Comparison of ENCODE assay signal across 3 cellular contexts in the genomic region with DNA sequence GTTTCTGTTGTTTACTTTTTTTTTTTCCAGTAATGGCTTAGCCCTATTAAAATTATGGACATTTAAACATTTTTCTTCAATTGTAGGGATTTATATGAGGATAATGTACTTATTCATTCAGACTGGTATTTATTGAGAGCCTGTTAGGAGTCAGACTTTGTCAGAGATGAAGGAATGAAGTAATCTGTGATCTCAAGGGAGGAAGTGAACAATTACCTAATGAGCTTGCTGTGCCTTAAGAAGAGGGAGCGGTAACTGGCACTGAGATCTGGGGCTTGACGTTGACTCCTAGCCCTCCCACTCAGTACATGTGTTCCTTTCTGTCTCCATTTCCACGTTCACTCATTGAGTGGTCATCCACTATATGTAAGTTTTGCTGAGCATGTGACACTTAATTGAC.
A peak's percentile ranks its signal among the peaks of the same experiment; 100 is the strongest.
TF ChIP-seq lines count a peak whose summit lies in the region.

No MANE protein-coding gene starts in this region.

TF ChIP-seq in GM12891, 5 proteins besides CTCF, POLR2A, EP300 and RAD21:
- TF ChIP-seq PAX5 (IDR thresholded peaks at IDR 0.05; ENCODE audit: insufficient read depth, low read length, severe bottlenecking) (no peak), SPI1 (IDR thresholded peaks at IDR 0.05; ENCODE audit: low read depth, low read length) (0 out of 2 replicates have a peak, but pooled peaks have one; percentile 17)

TF ChIP-seq in K562, 482 proteins besides CTCF, POLR2A, EP300 and RAD21 (continues in another document):
- TF ChIP-seq BDP1 (IDR thresholded peaks at IDR 0.05; ENCODE audit: insufficient read depth, insufficient read length) (no peak), SPI1 (IDR thresholded peaks at IDR 0.05; ENCODE audit: borderline replicate concordance, low read depth, low read length) (peak; percentile 93), ZSCAN32 (CRISPR knock-in tag; IDR thresholded peaks at IDR 0.05) (no peak), ZNF696 (CRISPR knock-in tag; conservative IDR thresholded peaks at IDR 0.05) (no peak), MTF1 (CRISPR knock-in tag; IDR thresholded peaks at IDR 0.05; ENCODE audit: borderline replicate concordance) (no peak), ZC3H4 (CRISPR knock-in tag; IDR thresholded peaks at IDR 0.05; ENCODE audit: borderline replicate concordance) (no peak), NELFE (IDR thresholded peaks at IDR 0.05; ENCODE audit: insufficient read depth, insufficient read length) (no peak), CREB1 (IDR thresholded peaks at IDR 0.05) (peak; percentile 38; the same call in 1 of the 2 replicates), CREB1 (CRISPR knock-in tag; IDR thresholded peaks at IDR 0.05) (no peak), JUND (IDR thresholded peaks at IDR 0.05; ENCODE audit: borderline replicate concordance, low read depth, low read length) (0 out of 2 replicates have a peak, but pooled peaks have one; percentile 39), JUND (tag; IDR thresholded peaks at IDR 0.05; ENCODE audit: borderline replicate concordance, low read depth, low read length) (0 out of 3 replicates have a peak, but pooled peaks have one; percentile 15), TCF7 (IDR thresholded peaks at IDR 0.05; ENCODE audit: borderline replicate concordance) (no peak), CREM (IDR thresholded peaks at IDR 0.05; ENCODE audit: low read depth) (peak; percentile 79), ETV1 (tag; conservative IDR thresholded peaks at IDR 0.05; ENCODE audit: low read depth) (peak; percentile 40)
- TF ChIP-seq, protein P1, sequence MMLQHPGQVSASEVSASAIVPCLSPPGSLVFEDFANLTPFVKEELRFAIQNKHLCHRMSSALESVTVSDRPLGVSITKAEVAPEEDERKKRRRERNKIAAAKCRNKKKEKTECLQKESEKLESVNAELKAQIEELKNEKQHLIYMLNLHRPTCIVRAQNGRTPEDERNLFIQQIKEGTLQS (IDR thresholded peaks at IDR 0.05) = 0 out of 2 replicates have a peak, but pooled peaks have one; percentile 24
- TF ChIP-seq, protein P1 (CRISPR knock-in tag; conservative IDR thresholded peaks at IDR 0.05) = no peak
- TF ChIP-seq, protein P2, sequence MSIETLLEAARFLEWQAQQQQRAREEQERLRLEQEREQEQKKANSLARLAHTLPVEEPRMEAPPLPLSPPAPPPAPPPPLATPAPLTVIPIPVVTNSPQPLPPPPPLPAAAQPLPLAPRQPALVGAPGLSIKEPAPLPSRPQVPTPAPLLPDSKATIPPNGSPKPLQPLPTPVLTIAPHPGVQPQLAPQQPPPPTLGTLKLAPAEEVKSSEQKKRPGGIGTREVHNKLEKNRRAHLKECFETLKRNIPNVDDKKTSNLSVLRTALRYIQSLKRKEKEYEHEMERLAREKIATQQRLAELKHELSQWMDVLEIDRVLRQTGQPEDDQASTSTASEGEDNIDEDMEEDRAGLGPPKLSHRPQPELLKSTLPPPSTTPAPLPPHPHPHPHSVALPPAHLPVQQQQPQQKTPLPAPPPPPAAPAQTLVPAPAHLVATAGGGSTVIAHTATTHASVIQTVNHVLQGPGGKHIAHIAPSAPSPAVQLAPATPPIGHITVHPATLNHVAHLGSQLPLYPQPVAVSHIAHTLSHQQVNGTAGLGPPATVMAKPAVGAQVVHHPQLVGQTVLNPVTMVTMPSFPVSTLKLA (conservative IDR thresholded peaks at IDR 0.05) = peak in 1 of 2 experiments; percentile 39; a peak in 1 of 4 replicates
- TF ChIP-seq, protein P3, sequence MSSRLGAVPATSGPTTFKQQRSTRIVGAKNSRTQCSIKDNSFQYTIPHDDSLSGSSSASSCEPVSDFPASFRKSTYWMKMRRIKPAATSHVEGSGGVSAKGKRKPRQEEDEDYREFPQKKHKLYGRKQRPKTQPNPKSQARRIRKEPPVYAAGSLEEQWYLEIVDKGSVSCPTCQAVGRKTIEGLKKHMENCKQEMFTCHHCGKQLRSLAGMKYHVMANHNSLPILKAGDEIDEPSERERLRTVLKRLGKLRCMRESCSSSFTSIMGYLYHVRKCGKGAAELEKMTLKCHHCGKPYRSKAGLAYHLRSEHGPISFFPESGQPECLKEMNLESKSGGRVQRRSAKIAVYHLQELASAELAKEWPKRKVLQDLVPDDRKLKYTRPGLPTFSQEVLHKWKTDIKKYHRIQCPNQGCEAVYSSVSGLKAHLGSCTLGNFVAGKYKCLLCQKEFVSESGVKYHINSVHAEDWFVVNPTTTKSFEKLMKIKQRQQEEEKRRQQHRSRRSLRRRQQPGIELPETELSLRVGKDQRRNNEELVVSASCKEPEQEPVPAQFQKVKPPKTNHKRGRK (tag; IDR thresholded peaks at IDR 0.05) = no peak
- TF ChIP-seq, protein P4, sequence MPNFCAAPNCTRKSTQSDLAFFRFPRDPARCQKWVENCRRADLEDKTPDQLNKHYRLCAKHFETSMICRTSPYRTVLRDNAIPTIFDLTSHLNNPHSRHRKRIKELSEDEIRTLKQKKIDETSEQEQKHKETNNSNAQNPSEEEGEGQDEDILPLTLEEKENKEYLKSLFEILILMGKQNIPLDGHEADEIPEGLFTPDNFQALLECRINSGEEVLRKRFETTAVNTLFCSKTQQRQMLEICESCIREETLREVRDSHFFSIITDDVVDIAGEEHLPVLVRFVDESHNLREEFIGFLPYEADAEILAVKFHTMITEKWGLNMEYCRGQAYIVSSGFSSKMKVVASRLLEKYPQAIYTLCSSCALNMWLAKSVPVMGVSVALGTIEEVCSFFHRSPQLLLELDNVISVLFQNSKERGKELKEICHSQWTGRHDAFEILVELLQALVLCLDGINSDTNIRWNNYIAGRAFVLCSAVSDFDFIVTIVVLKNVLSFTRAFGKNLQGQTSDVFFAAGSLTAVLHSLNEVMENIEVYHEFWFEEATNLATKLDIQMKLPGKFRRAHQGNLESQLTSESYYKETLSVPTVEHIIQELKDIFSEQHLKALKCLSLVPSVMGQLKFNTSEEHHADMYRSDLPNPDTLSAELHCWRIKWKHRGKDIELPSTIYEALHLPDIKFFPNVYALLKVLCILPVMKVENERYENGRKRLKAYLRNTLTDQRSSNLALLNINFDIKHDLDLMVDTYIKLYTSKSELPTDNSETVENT (CRISPR knock-in tag; IDR thresholded peaks at IDR 0.05) = 0 out of 2 replicates have a peak, but pooled peaks have one; percentile 6
- TF ChIP-seq, protein P5, sequence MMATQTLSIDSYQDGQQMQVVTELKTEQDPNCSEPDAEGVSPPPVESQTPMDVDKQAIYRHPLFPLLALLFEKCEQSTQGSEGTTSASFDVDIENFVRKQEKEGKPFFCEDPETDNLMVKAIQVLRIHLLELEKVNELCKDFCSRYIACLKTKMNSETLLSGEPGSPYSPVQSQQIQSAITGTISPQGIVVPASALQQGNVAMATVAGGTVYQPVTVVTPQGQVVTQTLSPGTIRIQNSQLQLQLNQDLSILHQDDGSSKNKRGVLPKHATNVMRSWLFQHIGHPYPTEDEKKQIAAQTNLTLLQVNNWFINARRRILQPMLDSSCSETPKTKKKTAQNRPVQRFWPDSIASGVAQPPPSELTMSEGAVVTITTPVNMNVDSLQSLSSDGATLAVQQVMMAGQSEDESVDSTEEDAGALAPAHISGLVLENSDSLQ (IDR thresholded peaks at IDR 0.05) = peak; percentile 42; the same call in 1 of the 2 replicates

TF ChIP-seq in neural cell, 6 proteins besides CTCF, POLR2A, EP300 and RAD21:
- no peak for TF ChIP-seq SMC3 (conservative IDR thresholded peaks at IDR 0.05; ENCODE audit: poor library complexity)
